8 cellular contexts compared by ENCODE assay signal in genomic region chr17:7023576-7024401, GRCh38. TPM values are rescaled to one million over a fixed set of nuclear protein-coding genes. Genes with fewer than 3 reads are reported as not detected.
DNase-seq lines count a peak whose midpoint lies in the region; ATAC-seq lines count a peak whose summit lies in the region.

No MANE protein-coding gene starts in this region.

- DNase-seq in ELR (ENCODE audit: low read depth) = peak; percentile 82
- DNase-seq in MV-4-11 (lab: John Stamatoyannopoulos, UW) = peak; percentile 97
- peak; percentile 96 to 97 for DNase-seq in activated CD4-positive, alpha-beta T cell treated with anti-CD3 and anti-CD28 coated beads, Interleukin-2, amount 50 U/mL, for 48 hours
- peak; percentile 97 to 99 for DNase-seq in dermis microvascular lymphatic vessel endothelial cell (ENCODE audit: low read depth in 2 of 2)
- peak; percentile 93 for DNase-seq in left kidney (ENCODE audit: low read depth, low spot score)
- DNase-seq in stimulated activated CD4-positive, alpha-beta T cell treated with anti-CD3 and anti-CD28 coated beads, Interleukin-1b, Interleukin-23, amount 100 ng/mL, for 4 hours (ENCODE audit: low read depth in 2 of 2) = peak; percentile 92 to 93

- no peak for ATAC-seq in GM18520 (IDR thresholded peaks at IDR 0.05; ENCODE audit: unreplicated experiment)
- ATAC-seq in HG03342 (IDR thresholded peaks at IDR 0.05; ENCODE audit: unreplicated experiment) = no peak

RNA-seq across cellular contexts. Expression of gene BCL6B, which starts 0.9 kb away (rescaled TPM):
- total RNA-seq in dermis microvascular lymphatic vessel endothelial cell = 57.9 and 85.0 TPM in 2 replicates

RNA-seq across cellular contexts. Expression of gene RNASEK, which starts 11.4 kb away (rescaled TPM):
- 42.9 and 71.4 TPM in 2 replicates for total RNA-seq in dermis microvascular lymphatic vessel endothelial cell

RNA-seq across cellular contexts. Expression of gene SLC16A13, which starts 12.0 kb away (rescaled TPM):
- total RNA-seq in dermis microvascular lymphatic vessel endothelial cell = 1.4 and 2.0 TPM in 2 replicates

RNA-seq across cellular contexts. Expression of gene SLC16A11, which starts 20.1 kb away (rescaled TPM):
- total RNA-seq in dermis microvascular lymphatic vessel endothelial cell = 1.0 and 1.9 TPM in 2 replicates

RNA-seq across cellular contexts. Expression of gene ALOX12, which starts 27.9 kb away (rescaled TPM):
- total RNA-seq in dermis microvascular lymphatic vessel endothelial cell = not detected in 2 replicates
